ENCODE assay signal across 1 cellular context in the genomic region with DNA sequence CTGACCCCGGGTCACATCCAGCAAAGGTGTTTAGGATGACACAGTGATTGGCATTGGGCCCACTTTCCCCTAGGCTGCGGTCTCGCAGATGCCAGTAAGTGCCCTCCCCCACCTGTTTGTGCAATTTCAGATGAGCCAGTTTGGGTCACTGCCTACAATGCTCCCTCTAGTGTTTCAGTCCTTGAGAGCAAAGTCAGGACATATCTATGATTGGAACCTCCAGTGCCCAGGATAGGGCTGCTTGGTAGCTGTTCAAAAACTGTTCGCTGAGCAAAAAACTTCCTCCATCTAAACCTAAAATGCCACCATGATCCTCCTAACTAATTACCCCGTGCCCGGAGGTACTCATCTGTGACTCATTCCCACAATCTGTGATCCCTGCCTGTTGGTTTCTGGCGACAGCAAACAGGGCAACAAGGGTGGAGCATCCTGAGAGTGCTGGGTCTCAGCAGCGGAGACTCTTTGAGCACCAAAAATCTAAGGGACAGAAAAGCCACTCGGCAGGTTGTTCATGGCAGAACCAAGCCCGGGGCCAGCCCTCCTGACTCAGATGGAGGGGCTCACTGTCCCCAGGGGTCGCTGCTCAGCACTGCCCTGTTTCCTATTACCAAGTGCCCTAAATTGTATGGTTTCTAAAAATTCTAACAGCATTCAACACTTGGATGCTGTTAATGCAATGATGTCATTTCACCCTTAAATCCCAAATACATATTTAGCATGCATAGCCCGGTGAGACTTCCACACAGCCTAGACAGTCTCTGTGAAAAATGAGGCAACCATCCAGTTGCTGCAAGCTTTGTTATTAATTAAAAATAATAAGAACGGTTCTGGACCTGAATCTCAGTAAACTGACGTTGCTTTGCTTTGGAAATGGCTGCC.
TF ChIP-seq lines count a peak whose summit lies in the region.

No MANE protein-coding gene starts in this region.

TF ChIP-seq in SK-N-SH, 30 proteins besides CTCF, POLR2A, EP300 and RAD21 (continued from another document):
- peak; percentile 10; the same call in 1 of the 2 replicates for TF ChIP-seq NFIC (IDR thresholded peaks at IDR 0.05; ENCODE audit: borderline replicate concordance)
- TF ChIP-seq SIN3A (IDR thresholded peaks at IDR 0.05; ENCODE audit: borderline replicate concordance, low read depth, low read length) = no peak
- TF ChIP-seq RXRA (IDR thresholded peaks at IDR 0.05; ENCODE audit: borderline replicate concordance, low read depth) = no peak
- TF ChIP-seq MEF2A (IDR thresholded peaks at IDR 0.05; ENCODE audit: borderline replicate concordance, low read depth) = no peak
- no peak for TF ChIP-seq YY1 (IDR thresholded peaks at IDR 0.05; ENCODE audit: low read depth)
TF ChIP-seq in SK-N-SH: peak in this region for 1.
